In genomic region chr3:127751782-127752181, GRCh38 we compare ENCODE assay signal across 19 cellular contexts.
DNase-seq lines count a peak whose midpoint lies in the region; ATAC-seq and TF ChIP-seq lines count a peak whose summit lies in the region.
"Had no signal": no experiment of that assay in that cellular context is flagged by ENCODE, and none has a peak within 500 bp of the region (broad histone marks: within the 10 kb centered on the region; RNA-seq: fewer than 3 reads in every experiment).

No MANE protein-coding gene starts in this region.

- TF ChIP-seq CTCF in GM06990 (IDR thresholded peaks at IDR 0.05; ENCODE audit: insufficient read depth, low read length, poor library complexity, severe bottlenecking) (no peak), PC-9 (conservative IDR thresholded peaks at IDR 0.05) (no peak), psoas muscle (IDR thresholded peaks at IDR 0.05) (no peak)

- H3K27ac ChIP-seq in PC-9 = 0 out of 2 replicates have a peak overlapping the region, but pooled peaks have one; percentile 36
- peak overlapping the region; percentile 70 for H3K27ac ChIP-seq in psoas muscle

- H3K79me2 ChIP-seq in PC-9 (ENCODE audit: low read depth) = peaks cover 12% of the 10 kb centered on the region

- H3K9me3 ChIP-seq in PC-9 (ENCODE audit: insufficient read depth, low read depth) = no peaks in the 10 kb centered on the region
- H3K9me3 ChIP-seq in psoas muscle = no peaks in the 10 kb centered on the region
- H3K9me3 ChIP-seq: SK-N-SH had no signal

- peaks cover 38% of the 10 kb centered on the region for H3F3A ChIP-seq in PC-9 (ENCODE audit: insufficient read depth, low read depth)

- CTCF ChIA-PET in PC-9 (lab: Charles Lee) = no interaction called here

- H4K20me1 ChIP-seq in PC-9 (ENCODE audit: insufficient read depth) = no peaks in the 10 kb centered on the region

- ATAC-seq in GM18867 (IDR thresholded peaks at IDR 0.05; ENCODE audit: unreplicated experiment) = peak; percentile 21
- no peak for ATAC-seq in psoas muscle
- ATAC-seq: HepG2, Right ventricle myocardium inferior had no signal

- H3K4me3 ChIP-seq in GM06990 (replicated peaks; ENCODE audit: low read depth, low read length) (peak overlapping the region; percentile 55), PC-9 (no peak overlapping the region), psoas muscle (no peak overlapping the region)

- DNase-seq in GM06990 (ENCODE audit: extremely low read depth, insufficient read length) = no peak
- no peak for DNase-seq in PC-9
- no peak for DNase-seq in psoas muscle
- DNase-seq in NCI-H748 (lab: John Stamatoyannopoulos, UW; ENCODE audit: unreplicated experiment) = no peak
- DNase-seq in NCI-H526 (lab: John Stamatoyannopoulos, UW) = no peak
- DNase-seq in activated T-cell treated with anti-CD3 and anti-CD28 coated beads for 4 hours = no peak
- DNase-seq: DMS153, H9, Kasumi-1, MV-4-11, NCI-H1436, NCI-H2029 treated with DMSO at 0.1 percent for 48 hours, NCI-H524, OCI-M1, T-helper 1 cell had no signal

- H3K27me3 ChIP-seq in GM06990 (replicated peaks; ENCODE audit: control insufficient read depth, insufficient read depth, low read length) = no peaks in the 10 kb centered on the region
- no peaks in the 10 kb centered on the region for H3K27me3 ChIP-seq in PC-9 (ENCODE audit: insufficient read depth, low read depth)
- no peaks in the 10 kb centered on the region for H3K27me3 ChIP-seq in psoas muscle (ENCODE audit: insufficient read depth in 3 of 3, low read length in 2 of 3)

- no peaks in the 10 kb centered on the region for H3K9me2 ChIP-seq in PC-9 (ENCODE audit: insufficient read depth)
- H3K9me2 ChIP-seq: SK-N-SH had no signal

- 88 to 95% (median 92%) methylated on average over 4 of the region's 4 CpGs for WGBS in psoas muscle, 3 donors

- POLR2A ChIA-PET in PC-9 (lab: Charles Lee; ENCODE audit: unreplicated experiment) = no interaction called here

- H3K36me3 ChIP-seq in GM06990 (ENCODE audit: control insufficient read depth, insufficient read depth, low read length) (peaks cover 4% of the 10 kb centered on the region; the same call in 1 of the 2 replicates), PC-9 (ENCODE audit: low read depth) (no peaks in the 10 kb centered on the region), psoas muscle (ENCODE audit: insufficient read depth in 1 of 2, low read depth in 1 of 2) (no peaks in the 10 kb centered on the region)

- H3K4me1 ChIP-seq in PC-9 (replicated peaks; ENCODE audit: insufficient read depth) (peaks cover 50% of the 10 kb centered on the region), psoas muscle (peaks cover 45% of the 10 kb centered on the region)

- no TSS peak for BruUV-seq in PC-9 (replicated peaks; lab: Mats Ljungman, UMichigan)

- no peak overlapping the region for H2AFZ ChIP-seq in PC-9

- H3K4me2 ChIP-seq in PC-9 = peak overlapping the region; percentile 52

- intact Hi-C loops in PC-9 (cut with micrococcal nuclease; ENCODE audit: unreplicated experiment) = no loop called here
- intact Hi-C loops in psoas muscle (cut with DNase I) = loop anchor here in 1 of 2 donors (5.0 kb wide), 1 partner anchor 41 kb away; no protein-coding TSS in a partner anchor
